ENCODE assay signal across 10 cellular contexts in the genomic region with DNA sequence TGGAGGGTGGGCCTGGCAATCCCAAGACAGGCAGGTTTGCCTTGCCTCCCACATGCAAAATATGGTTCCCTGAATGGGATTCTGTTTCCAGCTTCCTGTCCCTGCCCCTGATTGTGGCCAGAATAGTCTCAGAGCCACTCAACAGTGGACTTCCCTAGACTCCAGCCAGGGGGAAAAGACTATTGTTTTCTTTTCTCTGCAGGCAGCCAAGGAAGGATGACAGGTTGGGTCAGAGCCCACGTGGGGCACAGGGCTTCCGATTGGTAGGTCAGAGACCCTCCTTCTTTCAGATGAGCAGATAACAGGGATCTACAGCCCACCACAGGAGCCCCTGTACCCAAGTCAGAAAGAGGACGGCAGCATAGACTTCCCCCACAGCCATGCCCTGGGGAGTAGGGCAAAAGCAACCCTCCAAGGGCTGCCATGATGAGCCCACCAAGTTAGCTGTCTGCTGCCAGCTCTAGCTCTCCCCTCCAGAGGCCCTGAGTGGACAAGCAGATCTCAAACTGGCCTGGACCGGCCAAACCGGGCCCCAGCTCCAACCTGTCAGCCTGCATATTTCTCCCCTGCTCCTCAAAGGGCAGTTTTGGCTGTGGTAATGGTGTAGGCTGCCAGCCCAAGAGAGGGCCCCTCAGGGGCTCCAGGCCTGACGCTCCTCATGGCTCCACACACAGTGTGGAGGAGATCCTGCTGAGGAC. TPM values are rescaled to one million over a fixed set of nuclear protein-coding genes. Genes with fewer than 3 reads are reported as not detected.
DNase-seq lines count a peak whose midpoint lies in the region; ATAC-seq and TF ChIP-seq lines count a peak whose summit lies in the region.
"Had no signal": no experiment of that assay in that cellular context is flagged by ENCODE, and none has a peak within 500 bp of the region (broad histone marks: within the 10 kb centered on the region; RNA-seq: fewer than 3 reads in every experiment).

No MANE protein-coding gene starts in this region.

- in situ Hi-C loops in transverse colon (cut with MboI; ENCODE audit: low pct_ligation_motif_present in 1 of 4, low pct_unique_long_range_greater_than_20kb in 1 of 4, low sequenced_read_pairs in 3 of 4) = loop anchor here in 1 of 4 donors (5.0 kb wide), 1 partner anchor 123 kb away; no protein-coding TSS in a partner anchor

- H3K4me1 ChIP-seq in lung (ENCODE audit: control insufficient read depth in 2 of 2, insufficient read depth in 2 of 2, low read length in 2 of 2) (peaks cover 6 to 24% of the 10 kb centered on the region in 2 donors), transverse colon (peaks cover 23 to 41% (median 30%) of the 10 kb centered on the region in 4 donors)

- H3K4me3 Mint-ChIP-seq in activated T-cell treated with anti-CD3 and anti-CD28 coated beads, Interleukin-2, amount 50 U/mL, for 72 hours = peak overlapping the region; percentile 40 to 56
- H3K4me3 Mint-ChIP-seq in activated naive CD8-positive, alpha-beta T cell treated with anti-CD3 and anti-CD28 coated beads, Interleukin-2, amount 50 U/mL, for 24 hours = peak overlapping the region; percentile 8

- H3K9me3 ChIP-seq in lung (ENCODE audit: control insufficient read depth in 2 of 2, insufficient read depth in 1 of 2, low read length in 1 of 2) = no peaks in the 10 kb centered on the region
- H3K9me3 ChIP-seq in transverse colon = no peaks in the 10 kb centered on the region
- H3K9me3 ChIP-seq: right lobe of liver had no signal

- H3K27me3 Mint-ChIP-seq in activated T-cell treated with anti-CD3 and anti-CD28 coated beads, Interleukin-2, amount 50 U/mL, for 72 hours (ENCODE audit: low read depth) = no peaks in the 10 kb centered on the region
- no peaks in the 10 kb centered on the region for H3K27me3 Mint-ChIP-seq in activated naive CD8-positive, alpha-beta T cell treated with anti-CD3 and anti-CD28 coated beads, Interleukin-2, amount 50 U/mL, for 24 hours

- H3K4me3 ChIP-seq in lung (no peak overlapping the region), transverse colon (no peak overlapping the region)
- H3K4me3 ChIP-seq: right lobe of liver had no signal

- H3K27ac ChIP-seq in lung (ENCODE audit: low read depth in 1 of 2, low read length in 1 of 2) = peak overlapping the region; percentile 76 to 86
- H3K27ac ChIP-seq in transverse colon = peak overlapping the region in 3 of 4 donors; percentile 8 to 87 (median 87)

- H3K4me1 Mint-ChIP-seq in activated T-cell treated with anti-CD3 and anti-CD28 coated beads, Interleukin-2, amount 50 U/mL, for 72 hours (ENCODE audit: low read depth) = peaks cover 72% of the 10 kb centered on the region
- H3K4me1 Mint-ChIP-seq in activated naive CD8-positive, alpha-beta T cell treated with anti-CD3 and anti-CD28 coated beads, Interleukin-2, amount 50 U/mL, for 24 hours = peaks cover 69% of the 10 kb centered on the region

- no peak for TF ChIP-seq EP300 in transverse colon (IDR thresholded peaks at IDR 0.05; ENCODE audit: low read depth)

- no peak for TF ChIP-seq POLR2A in transverse colon (IDR thresholded peaks at IDR 0.05)

- intact Hi-C loops in transverse colon (cut with DNase I; ENCODE audit: low total_unique reads) = loop anchor here (2.0 kb wide), 1 partner anchor 118 kb away; no protein-coding TSS in a partner anchor

- WGBS in lung, 2 donors = 59 to 63% methylated on average over 6 of the region's 6 CpGs
- 73% methylated on average over 6 of the region's 6 CpGs; no CpG with 5 or more reads in 1 of the 2 donors for WGBS in transverse colon (ENCODE audit: low coverage in 1 of 2), 2 donors

- H3K36me3 Mint-ChIP-seq in activated T-cell treated with anti-CD3 and anti-CD28 coated beads, Interleukin-2, amount 50 U/mL, for 72 hours (ENCODE audit: insufficient read depth in 2 of 2) = peaks cover 4 to 10% of the 10 kb centered on the region in 2 donors
- peaks cover 18% of the 10 kb centered on the region for H3K36me3 Mint-ChIP-seq in activated naive CD8-positive, alpha-beta T cell treated with anti-CD3 and anti-CD28 coated beads, Interleukin-2, amount 50 U/mL, for 24 hours (ENCODE audit: low read depth)

- peak overlapping the region; percentile 61 for H3K27ac Mint-ChIP-seq in activated T-cell treated with anti-CD3 and anti-CD28 coated beads, Interleukin-2, amount 50 U/mL, for 72 hours
- peak overlapping the region; percentile 18 for H3K27ac Mint-ChIP-seq in activated naive CD8-positive, alpha-beta T cell treated with anti-CD3 and anti-CD28 coated beads, Interleukin-2, amount 50 U/mL, for 24 hours

- no peak for TF ChIP-seq CTCF in lung (IDR thresholded peaks at IDR 0.05; ENCODE audit: control extremely low read depth, extremely low read depth)
- no peak for TF ChIP-seq CTCF in transverse colon (IDR thresholded peaks at IDR 0.05)

- H3K27me3 ChIP-seq in lung (ENCODE audit: control insufficient read depth, insufficient read depth) (no peaks in the 10 kb centered on the region), transverse colon (no peaks in the 10 kb centered on the region)
- H3K27me3 ChIP-seq: right lobe of liver had no signal

- H3K9me3 Mint-ChIP-seq in activated T-cell treated with anti-CD3 and anti-CD28 coated beads, Interleukin-2, amount 50 U/mL, for 72 hours = no peaks in the 10 kb centered on the region
- no peaks in the 10 kb centered on the region for H3K9me3 Mint-ChIP-seq in activated naive CD8-positive, alpha-beta T cell treated with anti-CD3 and anti-CD28 coated beads, Interleukin-2, amount 50 U/mL, for 24 hours

- ATAC-seq in activated T-cell treated with anti-CD3 and anti-CD28 coated beads, Interleukin-2, amount 50 U/mL, for 72 hours (replicated peaks in 1 of 2) = no peak
- no peak for ATAC-seq in activated naive CD8-positive, alpha-beta T cell treated with anti-CD3 and anti-CD28 coated beads, Interleukin-2, amount 50 U/mL, for 24 hours
- ATAC-seq in lung (ENCODE audit: insufficient read depth, low FRiP score) = no peak
- ATAC-seq: Panc1, right lobe of liver had no signal

- H3K36me3 ChIP-seq in lung (ENCODE audit: control insufficient read depth in 2 of 2, insufficient read depth in 2 of 2, low read length in 2 of 2) (peaks cover 4 to 15% of the 10 kb centered on the region in 2 donors), transverse colon (peaks cover 0 to 11% (median 4%) of the 10 kb centered on the region in 4 donors)

- DNase-seq in activated T-cell treated with anti-CD3 and anti-CD28 coated beads, Interleukin-2, amount 50 U/mL, for 72 hours = no peak
- no peak for DNase-seq in activated T-cell treated with anti-CD3 and anti-CD28 coated beads, Interleukin-2, amount 50 U/mL, for 48 hours
- peak; percentile 4 for DNase-seq in activated naive CD8-positive, alpha-beta T cell treated with anti-CD3 and anti-CD28 coated beads, Interleukin-2, amount 50 U/mL, for 24 hours
- no peak for DNase-seq in lung (ENCODE audit: low spot score)
- DNase-seq in transverse colon = no peak
- DNase-seq in NCI-H526 (lab: John Stamatoyannopoulos, UW) = no peak
- DNase-seq in HuH-7.5 (ENCODE audit: low spot score) = no peak
- DNase-seq in AG08395 (ENCODE audit: low spot score) = no peak

RNA-seq across cellular contexts. Expression of gene TLR9, which starts 6.3 kb away (rescaled TPM):
- 1 to 10 TPM; 1.2 to 2.3 TPM for total RNA-seq in activated T-cell treated with anti-CD3 and anti-CD28 coated beads, Interleukin-2, amount 50 U/mL, for 72 hours
- total RNA-seq in lung (1 to 10 TPM in 1 of 2 donors, under 1 TPM in 1; 0.20 to 1.1 TPM), transverse colon (under 1 TPM in 1 of 4 donors, not detected in 3; 0.16 TPM)
- polyA plus RNA-seq in lung = under 1 TPM; 0.37 TPM

RNA-seq across cellular contexts. Expression of gene TWF2, which starts 19.9 kb away (rescaled TPM):
- 100 to 1,000 TPM; 124 to 133 TPM for total RNA-seq in activated T-cell treated with anti-CD3 and anti-CD28 coated beads, Interleukin-2, amount 50 U/mL, for 72 hours
- total RNA-seq in lung (10 to 100 TPM; 25.7 to 90.3 TPM), transverse colon (10 to 100 TPM; 29.9 to 82.7 (median 61.0) TPM)
- 100 to 1,000 TPM in 1 of 2 donors, 10 to 100 TPM in 1; 31.1 to 104 TPM for polyA plus RNA-seq in lung

RNA-seq across cellular contexts. Expression of gene ALAS1, which starts 21.1 kb away (rescaled TPM):
- 10 to 100 TPM; 62.7 to 63.6 TPM for total RNA-seq in activated T-cell treated with anti-CD3 and anti-CD28 coated beads, Interleukin-2, amount 50 U/mL, for 72 hours
- total RNA-seq in lung (10 to 100 TPM; 38.7 to 85.1 TPM), transverse colon (100 to 1,000 TPM in 1 of 4 donors, 10 to 100 TPM in 3; 70.1 to 101 (median 84.0) TPM)
- 10 to 100 TPM; 56.8 to 57.6 TPM for polyA plus RNA-seq in lung

RNA-seq across cellular contexts. Expression of gene PPM1M, which starts 26.5 kb away (rescaled TPM):
- total RNA-seq in activated T-cell treated with anti-CD3 and anti-CD28 coated beads, Interleukin-2, amount 50 U/mL, for 72 hours = 100 to 1,000 TPM; 119 to 121 TPM
- total RNA-seq in lung (10 to 100 TPM; 18.2 to 45.0 TPM), transverse colon (1 to 10 TPM; 2.0 to 8.4 (median 6.2) TPM)
- 10 to 100 TPM; 25.0 to 53.6 TPM for polyA plus RNA-seq in lung

RNA-seq across cellular contexts. Expression of gene WDR82, which starts 59.3 kb away (rescaled TPM):
- total RNA-seq in activated T-cell treated with anti-CD3 and anti-CD28 coated beads, Interleukin-2, amount 50 U/mL, for 72 hours = 100 to 1,000 TPM; 113 to 120 TPM
- 10 to 100 TPM; 61.0 to 72.8 TPM for total RNA-seq in lung
- 10 to 100 TPM; 19.4 to 41.2 TPM for polyA plus RNA-seq in lung
- total RNA-seq in transverse colon = 10 to 100 TPM; 14.6 to 44.9 (median 40.8) TPM
